In the genomic region with DNA sequence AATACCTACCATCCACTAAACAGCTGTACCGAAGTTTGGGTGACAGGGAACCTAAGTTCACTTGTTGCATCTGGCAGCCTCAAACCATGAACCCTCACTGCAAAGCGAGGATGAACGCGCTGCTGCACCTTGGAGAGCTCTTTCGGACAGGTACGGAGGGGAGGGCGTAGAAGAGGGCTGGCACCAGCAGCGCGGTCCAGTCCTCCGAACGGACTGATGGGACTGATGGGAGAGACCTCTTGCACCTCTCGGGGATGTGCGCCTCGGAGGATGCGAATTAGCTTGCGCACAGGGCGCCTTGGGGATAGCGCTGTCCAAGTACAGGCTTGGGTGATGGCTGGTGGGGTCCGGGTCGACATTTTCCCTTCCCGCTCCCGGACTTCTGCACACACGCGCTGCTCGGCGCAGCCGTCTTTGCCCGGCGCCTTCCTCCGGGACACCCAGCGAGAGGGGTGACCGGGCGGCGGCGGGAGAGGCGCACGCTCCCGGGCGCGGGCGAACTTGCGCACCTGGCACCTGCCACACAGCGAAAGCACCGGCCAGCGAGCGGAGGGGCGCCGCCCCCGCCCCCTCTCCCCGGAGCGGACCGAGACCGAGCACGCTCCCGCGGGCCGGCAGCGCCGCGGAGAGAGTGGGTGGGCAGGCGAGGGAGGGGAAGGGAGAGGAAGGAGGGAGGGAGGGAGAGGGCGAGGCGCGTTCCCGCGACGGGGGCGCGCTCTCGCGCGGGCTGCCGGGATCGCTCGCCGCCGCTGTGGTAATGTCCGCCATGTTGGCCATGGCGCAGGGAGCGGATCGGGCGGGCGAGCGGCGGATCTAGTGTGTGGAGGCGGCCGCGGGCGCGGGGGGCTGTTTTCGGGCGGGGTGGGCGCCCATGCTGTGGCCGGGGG, we compare ENCODE assay signal across 8 cellular contexts. TPM values are rescaled to one million over a fixed set of nuclear protein-coding genes. Genes with fewer than 3 reads are reported as not detected.
DNase-seq lines count a peak whose midpoint lies in the region; ATAC-seq lines count a peak whose summit lies in the region.

A gene with protein sequence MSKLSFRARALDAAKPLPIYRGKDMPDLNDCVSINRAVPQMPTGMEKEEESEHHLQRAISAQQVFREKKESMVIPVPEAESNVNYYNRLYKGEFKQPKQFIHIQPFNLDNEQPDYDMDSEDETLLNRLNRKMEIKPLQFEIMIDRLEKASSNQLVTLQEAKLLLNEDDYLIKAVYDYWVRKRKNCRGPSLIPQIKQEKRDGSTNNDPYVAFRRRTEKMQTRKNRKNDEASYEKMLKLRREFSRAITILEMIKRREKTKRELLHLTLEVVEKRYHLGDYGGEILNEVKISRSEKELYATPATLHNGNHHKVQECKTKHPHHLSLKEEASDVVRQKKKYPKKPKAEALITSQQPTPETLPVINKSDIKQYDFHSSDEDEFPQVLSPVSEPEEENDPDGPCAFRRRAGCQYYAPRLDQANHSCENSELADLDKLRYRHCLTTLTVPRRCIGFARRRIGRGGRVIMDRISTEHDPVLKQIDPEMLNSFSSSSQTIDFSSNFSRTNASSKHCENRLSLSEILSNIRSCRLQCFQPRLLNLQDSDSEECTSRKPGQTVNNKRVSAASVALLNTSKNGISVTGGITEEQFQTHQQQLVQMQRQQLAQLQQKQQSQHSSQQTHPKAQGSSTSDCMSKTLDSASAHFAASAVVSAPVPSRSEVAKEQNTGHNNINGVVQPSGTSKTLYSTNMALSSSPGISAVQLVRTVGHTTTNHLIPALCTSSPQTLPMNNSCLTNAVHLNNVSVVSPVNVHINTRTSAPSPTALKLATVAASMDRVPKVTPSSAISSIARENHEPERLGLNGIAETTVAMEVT (plus strand): TSS at position 754 of the 887 bp plus-strand sequence. CDS start 267 bp downstream, outside the sequence.

- DNase-seq in AG08396 (ENCODE audit: low spot score) (peak; percentile 90), NCI-H460 (ENCODE audit: extremely low read depth, low read depth) (peak; percentile 69), kidney tubule cell (ENCODE audit: low spot score) (peak; percentile 84)
- DNase-seq in activated CD4-positive, alpha-beta T cell treated with anti-CD3 and anti-CD28 coated beads for 4 hours = peak; percentile 85 to 87
- peak; percentile 53 to 85 (median 78) for DNase-seq in stimulated activated CD4-positive, alpha-beta T cell treated with anti-CD3 and anti-CD28 coated beads, Interleukin-1b, Interleukin-23, amount 100 ng/mL, for 24 hours (ENCODE audit: low read depth in 4 of 4, low spot score in 1 of 4)

- ATAC-seq in GM18909 (IDR thresholded peaks at IDR 0.05; ENCODE audit: poor library complexity, unreplicated experiment) = peak; percentile 65
- ATAC-seq in HG03196 (IDR thresholded peaks at IDR 0.05; ENCODE audit: unreplicated experiment) = peak; percentile 51

- peak within 1 kb of the TSS; percentile 98 for H3K27ac ChIP-seq in cingulate gyrus (ENCODE audit: low read depth, low read length)

RNA-seq across cellular contexts. Expression of the gene that starts here (rescaled TPM):
- 24.2 and 27.1 TPM in 2 replicates for total RNA-seq in NCI-H460 (2014; rRNA removed; shearing (Covaris generic))
- polyA plus RNA-seq in NCI-H460 (2014; cell fraction: nucleus; rRNA removed) = 9.0 and 10.4 TPM in 2 replicates

Comparison
In these comparisons a context has a peak if more than half of its experiments do, and no peak if none do; other contexts are left out.
1. Peak in every context shown above with its lines: DNase-seq, ATAC-seq and H3K27ac ChIP-seq.